Comparison of ENCODE assay signal across 2 cellular contexts in genomic region chr9:128718047-128718446, GRCh38.
TF ChIP-seq lines count a peak whose summit lies in the region.

No MANE protein-coding gene starts in this region.

TF ChIP-seq in HEK293, 187 proteins besides CTCF, POLR2A, EP300 and RAD21:
- TF ChIP-seq ZBTB48 (tag by site-specific recombination; IDR thresholded peaks at IDR 0.05) (0 out of 2 replicates have a peak, but pooled peaks have one; percentile 13), ZNF768 (tag by site-specific recombination; IDR thresholded peaks at IDR 0.05) (no peak), PRDM10 (tag by site-specific recombination; IDR thresholded peaks at IDR 0.05) (peak; percentile 81)

TF ChIP-seq in K562, 482 proteins besides CTCF, POLR2A, EP300 and RAD21:
- TF ChIP-seq ZSCAN29 (IDR thresholded peaks at IDR 0.05): no peak
- TF ChIP-seq PRDM10 (IDR thresholded peaks at IDR 0.05; ENCODE audit: partially characterized antibody): peak; percentile 37
- TF ChIP-seq POLR3G (IDR thresholded peaks at IDR 0.05; ENCODE audit: extremely low read depth, insufficient read length, insufficient replicate concordance): no peak
- TF ChIP-seq PBX2 (CRISPR knock-in tag; IDR thresholded peaks at IDR 0.05; ENCODE audit: low read depth): no peak
- no peak for TF ChIP-seq PBX2 (tag; conservative IDR thresholded peaks at IDR 0.05; ENCODE audit: low read depth)
- TF ChIP-seq TCFL5 (CRISPR knock-in tag; conservative IDR thresholded peaks at IDR 0.05): no peak
- no peak for TF ChIP-seq HDAC6 (IDR thresholded peaks at IDR 0.05; ENCODE audit: low read depth, low read length)
- TF ChIP-seq EP400 (IDR thresholded peaks at IDR 0.05): no peak
- no peak for TF ChIP-seq ZFP36 (IDR thresholded peaks at IDR 0.05; ENCODE audit: low read depth, low read length, partially characterized antibody)
- no peak for TF ChIP-seq ZNF639 (CRISPR knock-in tag; conservative IDR thresholded peaks at IDR 0.05 in 1 of 2, IDR thresholded peaks at IDR 0.05 in 1 of 2)
- TF ChIP-seq CREBBP (IDR thresholded peaks at IDR 0.05; ENCODE audit: low read depth, low read length): no peak
- TF ChIP-seq RBBP5 (IDR thresholded peaks at IDR 0.05; ENCODE audit: borderline replicate concordance, insufficient read depth, low read length, poor library complexity, severe bottlenecking): no peak
- no peak for TF ChIP-seq ZEB2 (IDR thresholded peaks at IDR 0.05)
- TF ChIP-seq POLR2G (IDR thresholded peaks at IDR 0.05; ENCODE audit: low read depth, low read length): peak; percentile 34; the same call in 1 of the 2 replicates
- no peak for TF ChIP-seq HES1 (IDR thresholded peaks at IDR 0.05; ENCODE audit: low read depth)
- TF ChIP-seq KLF10 (CRISPR knock-in tag; IDR thresholded peaks at IDR 0.05): no peak
- no peak for TF ChIP-seq UBTF (IDR thresholded peaks at IDR 0.05; ENCODE audit: borderline replicate concordance in 1 of 2, low read depth in 2 of 2, low read length in 2 of 2)
